In the genomic region with DNA sequence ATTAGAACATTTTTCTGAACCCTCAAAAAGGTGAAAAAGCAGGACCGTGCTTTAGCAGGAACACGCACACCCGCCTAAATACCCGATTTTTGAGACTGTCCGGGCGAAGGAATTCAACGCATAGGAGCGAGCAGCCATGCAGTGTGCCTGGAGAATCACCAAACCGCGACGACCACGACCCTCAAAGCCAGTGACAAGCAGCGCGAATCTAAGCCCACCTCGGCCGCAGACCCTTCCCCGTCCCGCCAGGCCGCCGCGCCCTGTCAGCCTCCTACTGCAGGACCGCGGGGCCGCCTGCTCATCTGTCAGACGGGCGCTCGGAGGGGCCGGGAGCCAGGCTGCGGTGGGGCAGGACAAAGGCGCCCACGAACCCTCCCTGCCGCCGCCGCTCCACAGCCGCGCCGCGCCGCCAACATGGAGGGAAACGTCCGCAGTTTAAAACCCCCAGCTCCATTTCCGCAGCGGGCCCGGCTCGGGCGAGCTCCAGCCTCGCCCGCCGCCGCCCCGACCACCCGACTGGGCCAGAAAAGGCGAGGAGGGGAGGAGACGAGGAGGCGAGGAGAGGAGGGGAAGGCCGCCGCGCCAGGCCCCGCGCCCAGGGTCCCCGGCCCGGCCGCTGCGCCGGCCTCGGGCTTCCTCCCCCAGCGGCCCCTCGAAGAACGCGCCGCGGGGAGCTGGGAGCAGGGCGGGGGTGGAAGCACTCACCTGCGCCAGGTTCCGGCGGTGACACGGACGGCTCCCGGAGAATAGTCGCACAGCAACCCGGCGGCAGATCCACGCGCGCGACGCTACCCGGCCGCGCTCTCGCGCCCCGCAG, we compare ENCODE assay signal across 1 cellular context.
TF ChIP-seq lines count a peak whose summit lies in the region.

A gene (minus strand): TSS at position 790 of the 817 bp plus-strand sequence. CDS start 3,963 bp downstream, outside the sequence.

TF ChIP-seq in K562, 482 proteins besides CTCF, POLR2A, EP300 and RAD21 (continued from another document and continues in another):
- TF ChIP-seq, protein P1, sequence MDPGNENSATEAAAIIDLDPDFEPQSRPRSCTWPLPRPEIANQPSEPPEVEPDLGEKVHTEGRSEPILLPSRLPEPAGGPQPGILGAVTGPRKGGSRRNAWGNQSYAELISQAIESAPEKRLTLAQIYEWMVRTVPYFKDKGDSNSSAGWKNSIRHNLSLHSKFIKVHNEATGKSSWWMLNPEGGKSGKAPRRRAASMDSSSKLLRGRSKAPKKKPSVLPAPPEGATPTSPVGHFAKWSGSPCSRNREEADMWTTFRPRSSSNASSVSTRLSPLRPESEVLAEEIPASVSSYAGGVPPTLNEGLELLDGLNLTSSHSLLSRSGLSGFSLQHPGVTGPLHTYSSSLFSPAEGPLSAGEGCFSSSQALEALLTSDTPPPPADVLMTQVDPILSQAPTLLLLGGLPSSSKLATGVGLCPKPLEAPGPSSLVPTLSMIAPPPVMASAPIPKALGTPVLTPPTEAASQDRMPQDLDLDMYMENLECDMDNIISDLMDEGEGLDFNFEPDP (CRISPR knock-in tag; IDR thresholded peaks at IDR 0.05): 0 out of 2 replicates have a peak, but pooled peaks have one; percentile 57
- TF ChIP-seq, protein P2, sequence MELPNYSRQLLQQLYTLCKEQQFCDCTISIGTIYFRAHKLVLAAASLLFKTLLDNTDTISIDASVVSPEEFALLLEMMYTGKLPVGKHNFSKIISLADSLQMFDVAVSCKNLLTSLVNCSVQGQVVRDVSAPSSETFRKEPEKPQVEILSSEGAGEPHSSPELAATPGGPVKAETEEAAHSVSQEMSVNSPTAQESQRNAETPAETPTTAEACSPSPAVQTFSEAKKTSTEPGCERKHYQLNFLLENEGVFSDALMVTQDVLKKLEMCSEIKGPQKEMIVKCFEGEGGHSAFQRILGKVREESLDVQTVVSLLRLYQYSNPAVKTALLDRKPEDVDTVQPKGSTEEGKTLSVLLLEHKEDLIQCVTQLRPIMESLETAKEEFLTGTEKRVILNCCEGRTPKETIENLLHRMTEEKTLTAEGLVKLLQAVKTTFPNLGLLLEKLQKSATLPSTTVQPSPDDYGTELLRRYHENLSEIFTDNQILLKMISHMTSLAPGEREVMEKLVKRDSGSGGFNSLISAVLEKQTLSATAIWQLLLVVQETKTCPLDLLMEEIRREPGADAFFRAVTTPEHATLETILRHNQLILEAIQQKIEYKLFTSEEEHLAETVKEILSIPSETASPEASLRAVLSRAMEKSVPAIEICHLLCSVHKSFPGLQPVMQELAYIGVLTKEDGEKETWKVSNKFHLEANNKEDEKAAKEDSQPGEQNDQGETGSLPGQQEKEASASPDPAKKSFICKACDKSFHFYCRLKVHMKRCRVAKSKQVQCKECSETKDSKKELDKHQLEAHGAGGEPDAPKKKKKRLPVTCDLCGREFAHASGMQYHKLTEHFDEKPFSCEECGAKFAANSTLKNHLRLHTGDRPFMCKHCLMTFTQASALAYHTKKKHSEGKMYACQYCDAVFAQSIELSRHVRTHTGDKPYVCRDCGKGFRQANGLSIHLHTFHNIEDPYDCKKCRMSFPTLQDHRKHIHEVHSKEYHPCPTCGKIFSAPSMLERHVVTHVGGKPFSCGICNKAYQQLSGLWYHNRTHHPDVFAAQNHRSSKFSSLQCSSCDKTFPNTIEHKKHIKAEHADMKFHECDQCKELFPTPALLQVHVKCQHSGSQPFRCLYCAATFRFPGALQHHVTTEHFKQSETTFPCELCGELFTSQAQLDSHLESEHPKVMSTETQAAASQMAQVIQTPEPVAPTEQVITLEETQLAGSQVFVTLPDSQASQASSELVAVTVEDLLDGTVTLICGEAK (IDR thresholded peaks at IDR 0.05): peak; percentile 15; the same call in 1 of the 2 replicates
- TF ChIP-seq, protein P2 (CRISPR knock-in tag; IDR thresholded peaks at IDR 0.05): no peak
- TF ChIP-seq ARNT (IDR thresholded peaks at IDR 0.05) (no peak), IRF2 (CRISPR knock-in tag; IDR thresholded peaks at IDR 0.05) (no peak; the same call in 1 of the 2 replicates), CREB1 (IDR thresholded peaks at IDR 0.05) (no peak), CREB1 (CRISPR knock-in tag; IDR thresholded peaks at IDR 0.05) (no peak), FOXA3 (CRISPR knock-in tag; conservative IDR thresholded peaks at IDR 0.05 in 1 of 2, IDR thresholded peaks at IDR 0.05 in 1 of 2) (peak; percentile 25 to 27; a peak in 2 of 4 replicates), HDAC2 (IDR thresholded peaks at IDR 0.05) (no peak), NR3C1 (CRISPR knock-in tag; IDR thresholded peaks at IDR 0.05) (peak; percentile 18; the same call in 1 of the 2 replicates), FUS (optimal IDR thresholded peaks at IDR 0.05; ENCODE audit: low read depth, low read length) (no peak), CEBPG (CRISPR knock-in tag; IDR thresholded peaks at IDR 0.05) (no peak; the same call in 1 of the 2 replicates), CEBPG (tag; conservative IDR thresholded peaks at IDR 0.05 in 1 of 2, IDR thresholded peaks at IDR 0.05 in 1 of 2) (no peak), CCNT2 (IDR thresholded peaks at IDR 0.05; ENCODE audit: borderline replicate concordance, extremely low read depth, insufficient read length, low read depth, low read length) (peak; percentile 4), ZNF766 (CRISPR knock-in tag; conservative IDR thresholded peaks at IDR 0.05) (peak; percentile 90), E2F3 (CRISPR knock-in tag; IDR thresholded peaks at IDR 0.05) (peak; percentile 36; the same call in 1 of the 2 replicates), MEIS2 (IDR thresholded peaks at IDR 0.05; ENCODE audit: partially characterized antibody) (no peak), TEAD1 (CRISPR knock-in tag; IDR thresholded peaks at IDR 0.05) (peak in 1 of 2 experiments; percentile 31; a peak in 2 of 4 replicates), KLF13 (tag; IDR thresholded peaks at IDR 0.05; ENCODE audit: borderline replicate concordance, low read depth) (no peak), SRF (CRISPR knock-in tag; IDR thresholded peaks at IDR 0.05) (0 out of 4 replicates have a peak, but pooled peaks have one; percentile 23 to 31), TEAD4 (IDR thresholded peaks at IDR 0.05; ENCODE audit: low read length) (no peak), TEAD4 (CRISPR knock-in tag; IDR thresholded peaks at IDR 0.05; ENCODE audit: borderline replicate concordance) (0 out of 2 replicates have a peak, but pooled peaks have one; percentile 12), ZBTB7A (IDR thresholded peaks at IDR 0.05; ENCODE audit: borderline replicate concordance, control insufficient read depth, low read depth, low read length) (peak; percentile 66; the same call in 1 of the 2 replicates)
- TF ChIP-seq, protein P3, sequence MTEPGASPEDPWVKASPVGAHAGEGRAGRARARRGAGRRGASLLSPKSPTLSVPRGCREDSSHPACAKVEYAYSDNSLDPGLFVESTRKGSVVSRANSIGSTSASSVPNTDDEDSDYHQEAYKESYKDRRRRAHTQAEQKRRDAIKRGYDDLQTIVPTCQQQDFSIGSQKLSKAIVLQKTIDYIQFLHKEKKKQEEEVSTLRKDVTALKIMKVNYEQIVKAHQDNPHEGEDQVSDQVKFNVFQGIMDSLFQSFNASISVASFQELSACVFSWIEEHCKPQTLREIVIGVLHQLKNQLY (CRISPR knock-in tag; conservative IDR thresholded peaks at IDR 0.05): 0 out of 4 replicates have a peak, but pooled peaks of 1 of the 2 experiments have one; percentile 32
- TF ChIP-seq, protein P4, sequence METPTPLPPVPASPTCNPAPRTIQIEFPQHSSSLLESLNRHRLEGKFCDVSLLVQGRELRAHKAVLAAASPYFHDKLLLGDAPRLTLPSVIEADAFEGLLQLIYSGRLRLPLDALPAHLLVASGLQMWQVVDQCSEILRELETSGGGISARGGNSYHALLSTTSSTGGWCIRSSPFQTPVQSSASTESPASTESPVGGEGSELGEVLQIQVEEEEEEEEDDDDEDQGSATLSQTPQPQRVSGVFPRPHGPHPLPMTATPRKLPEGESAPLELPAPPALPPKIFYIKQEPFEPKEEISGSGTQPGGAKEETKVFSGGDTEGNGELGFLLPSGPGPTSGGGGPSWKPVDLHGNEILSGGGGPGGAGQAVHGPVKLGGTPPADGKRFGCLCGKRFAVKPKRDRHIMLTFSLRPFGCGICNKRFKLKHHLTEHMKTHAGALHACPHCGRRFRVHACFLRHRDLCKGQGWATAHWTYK (CRISPR knock-in tag; IDR thresholded peaks at IDR 0.05): 0 out of 2 replicates have a peak, but pooled peaks have one; percentile 11
- TF ChIP-seq, protein P5, sequence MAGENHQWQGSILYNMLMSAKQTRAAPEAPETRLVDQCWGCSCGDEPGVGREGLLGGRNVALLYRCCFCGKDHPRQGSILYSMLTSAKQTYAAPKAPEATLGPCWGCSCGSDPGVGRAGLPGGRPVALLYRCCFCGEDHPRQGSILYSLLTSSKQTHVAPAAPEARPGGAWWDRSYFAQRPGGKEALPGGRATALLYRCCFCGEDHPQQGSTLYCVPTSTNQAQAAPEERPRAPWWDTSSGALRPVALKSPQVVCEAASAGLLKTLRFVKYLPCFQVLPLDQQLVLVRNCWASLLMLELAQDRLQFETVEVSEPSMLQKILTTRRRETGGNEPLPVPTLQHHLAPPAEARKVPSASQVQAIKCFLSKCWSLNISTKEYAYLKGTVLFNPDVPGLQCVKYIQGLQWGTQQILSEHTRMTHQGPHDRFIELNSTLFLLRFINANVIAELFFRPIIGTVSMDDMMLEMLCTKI (IDR thresholded peaks at IDR 0.05; ENCODE audit: partially characterized antibody): no peak
